ENCODE assay signal across 1 cellular context in genomic region chr16:50616883-50617629, GRCh38.
A peak's percentile ranks its signal among the peaks of the same experiment; 100 is the strongest.
TF ChIP-seq lines count a peak whose summit lies in the region.

No MANE protein-coding gene starts in this region.

TF ChIP-seq in HepG2, 621 proteins besides CTCF, POLR2A, EP300 and RAD21 (continued from another document and continues in another):
- no peak for TF ChIP-seq ZBTB26 (CRISPR knock-in tag; IDR thresholded peaks at IDR 0.05; ENCODE audit: borderline replicate concordance)
- no peak for TF ChIP-seq ZNF709 (CRISPR knock-in tag; IDR thresholded peaks at IDR 0.05)
- peak; percentile 86 for TF ChIP-seq CREM (IDR thresholded peaks at IDR 0.05)
- TF ChIP-seq CREM (CRISPR knock-in tag; IDR thresholded peaks at IDR 0.05), result no peak
- TF ChIP-seq ZNF44 (CRISPR knock-in tag; IDR thresholded peaks at IDR 0.05), result no peak
- no peak for TF ChIP-seq ZNF614 (CRISPR knock-in tag; IDR thresholded peaks at IDR 0.05; ENCODE audit: borderline replicate concordance)
- TF ChIP-seq SP1 (IDR thresholded peaks at IDR 0.05), result no peak
- TF ChIP-seq SP1 (CRISPR knock-in tag; IDR thresholded peaks at IDR 0.05), result no peak
- no peak for TF ChIP-seq NONO (IDR thresholded peaks at IDR 0.05)
- peak; percentile 53; the same call in 1 of the 2 replicates for TF ChIP-seq NONO (CRISPR knock-in tag; conservative IDR thresholded peaks at IDR 0.05)
- no peak for TF ChIP-seq NFIB (CRISPR knock-in tag; IDR thresholded peaks at IDR 0.05; ENCODE audit: borderline replicate concordance)
- no peak for TF ChIP-seq GABPB1 (CRISPR knock-in tag; IDR thresholded peaks at IDR 0.05)
- no peak for TF ChIP-seq DBP (CRISPR knock-in tag; IDR thresholded peaks at IDR 0.05; ENCODE audit: not compliant biosample characterization)
- TF ChIP-seq RFXANK (CRISPR knock-in tag; IDR thresholded peaks at IDR 0.05), result no peak
- no peak for TF ChIP-seq ZNF547 (CRISPR knock-in tag; IDR thresholded peaks at IDR 0.05)
- TF ChIP-seq NR2F1 (CRISPR knock-in tag; IDR thresholded peaks at IDR 0.05), result no peak
- no peak for TF ChIP-seq ZNF670 (CRISPR knock-in tag; IDR thresholded peaks at IDR 0.05; ENCODE audit: borderline replicate concordance)
- TF ChIP-seq ARHGAP35 (CRISPR knock-in tag; IDR thresholded peaks at IDR 0.05; ENCODE audit: borderline replicate concordance), result no peak
- TF ChIP-seq BORCS8-MEF2B (CRISPR knock-in tag; IDR thresholded peaks at IDR 0.05), result 0 out of 2 replicates have a peak, but pooled peaks have one; percentile 22
- no peak for TF ChIP-seq ARNT2 (CRISPR knock-in tag; IDR thresholded peaks at IDR 0.05; ENCODE audit: low read depth)
- TF ChIP-seq HMG20B (CRISPR knock-in tag; conservative IDR thresholded peaks at IDR 0.05), result 0 out of 2 replicates have a peak, but pooled peaks have one; percentile 34
- TF ChIP-seq NRL (CRISPR knock-in tag; IDR thresholded peaks at IDR 0.05; ENCODE audit: borderline replicate concordance), result no peak
- TF ChIP-seq RELA (CRISPR knock-in tag; IDR thresholded peaks at IDR 0.05), result no peak
- no peak for TF ChIP-seq ZNF282 (IDR thresholded peaks at IDR 0.05; ENCODE audit: partially characterized antibody)
- no peak for TF ChIP-seq NFRKB (IDR thresholded peaks at IDR 0.05)
- no peak for TF ChIP-seq XRCC5 (optimal IDR thresholded peaks at IDR 0.05; ENCODE audit: low read length)
- no peak for TF ChIP-seq TAF15 (IDR thresholded peaks at IDR 0.05; ENCODE audit: low read depth, low read length, poor library complexity, severe bottlenecking)
- TF ChIP-seq CCDC6 (CRISPR knock-in tag; IDR thresholded peaks at IDR 0.05), result no peak
- TF ChIP-seq ZNF17 (CRISPR knock-in tag; IDR thresholded peaks at IDR 0.05), result no peak
- peak; percentile 72; the same call in 1 of the 2 replicates for TF ChIP-seq RXRA (CRISPR knock-in tag; IDR thresholded peaks at IDR 0.05)
- no peak for TF ChIP-seq PCBP1 (IDR thresholded peaks at IDR 0.05; ENCODE audit: borderline replicate concordance, low read depth, low read length)
- TF ChIP-seq ZNF569 (CRISPR knock-in tag; IDR thresholded peaks at IDR 0.05; ENCODE audit: borderline replicate concordance), result no peak
- no peak for TF ChIP-seq KDM5B (CRISPR knock-in tag; IDR thresholded peaks at IDR 0.05; ENCODE audit: borderline replicate concordance)
- TF ChIP-seq ZNF235 (CRISPR knock-in tag; IDR thresholded peaks at IDR 0.05; ENCODE audit: borderline replicate concordance), result no peak
- TF ChIP-seq CHCHD3 (CRISPR knock-in tag; IDR thresholded peaks at IDR 0.05), result no peak
- TF ChIP-seq JUND (CRISPR knock-in tag; IDR thresholded peaks at IDR 0.05), result no peak
- TF ChIP-seq, protein P1, sequence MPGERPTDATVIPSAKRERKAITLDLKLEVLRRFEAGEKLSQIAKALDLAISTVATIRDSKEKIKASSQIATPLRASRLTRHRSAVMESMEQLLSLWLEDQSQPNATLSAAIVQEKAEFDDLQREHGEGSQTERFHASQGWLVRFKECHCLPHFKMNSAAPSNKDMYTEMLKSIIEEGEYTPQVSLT (CRISPR knock-in tag; IDR thresholded peaks at IDR 0.05; ENCODE audit: borderline replicate concordance, low read depth), result no peak
- peak; percentile 62; the same call in 1 of the 2 replicates for TF ChIP-seq JUN (CRISPR knock-in tag; IDR thresholded peaks at IDR 0.05)
- TF ChIP-seq SMC3 (IDR thresholded peaks at IDR 0.05; ENCODE audit: low read length), result no peak
- TF ChIP-seq SAP130 (CRISPR knock-in tag; IDR thresholded peaks at IDR 0.05; ENCODE audit: low read depth), result peak; percentile 78
- TF ChIP-seq, protein P2, sequence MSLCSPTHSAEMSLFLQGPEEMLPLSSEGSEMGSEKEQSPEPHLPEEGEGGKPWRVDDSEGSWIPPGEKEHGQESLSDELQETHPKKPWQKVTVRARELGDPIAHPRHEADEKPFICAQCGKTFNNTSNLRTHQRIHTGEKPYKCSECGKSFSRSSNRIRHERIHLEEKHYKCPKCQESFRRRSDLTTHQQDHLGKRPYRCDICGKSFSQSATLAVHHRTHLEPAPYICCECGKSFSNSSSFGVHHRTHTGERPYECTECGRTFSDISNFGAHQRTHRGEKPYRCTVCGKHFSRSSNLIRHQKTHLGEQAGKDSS (CRISPR knock-in tag; IDR thresholded peaks at IDR 0.05; ENCODE audit: borderline replicate concordance, low read depth), result 0 out of 2 replicates have a peak, but pooled peaks have one; percentile 30
- peak; percentile 22; the same call in 1 of the 2 replicates for TF ChIP-seq ZNF350 (CRISPR knock-in tag; IDR thresholded peaks at IDR 0.05; ENCODE audit: borderline replicate concordance, low read depth)
- TF ChIP-seq, protein P3, sequence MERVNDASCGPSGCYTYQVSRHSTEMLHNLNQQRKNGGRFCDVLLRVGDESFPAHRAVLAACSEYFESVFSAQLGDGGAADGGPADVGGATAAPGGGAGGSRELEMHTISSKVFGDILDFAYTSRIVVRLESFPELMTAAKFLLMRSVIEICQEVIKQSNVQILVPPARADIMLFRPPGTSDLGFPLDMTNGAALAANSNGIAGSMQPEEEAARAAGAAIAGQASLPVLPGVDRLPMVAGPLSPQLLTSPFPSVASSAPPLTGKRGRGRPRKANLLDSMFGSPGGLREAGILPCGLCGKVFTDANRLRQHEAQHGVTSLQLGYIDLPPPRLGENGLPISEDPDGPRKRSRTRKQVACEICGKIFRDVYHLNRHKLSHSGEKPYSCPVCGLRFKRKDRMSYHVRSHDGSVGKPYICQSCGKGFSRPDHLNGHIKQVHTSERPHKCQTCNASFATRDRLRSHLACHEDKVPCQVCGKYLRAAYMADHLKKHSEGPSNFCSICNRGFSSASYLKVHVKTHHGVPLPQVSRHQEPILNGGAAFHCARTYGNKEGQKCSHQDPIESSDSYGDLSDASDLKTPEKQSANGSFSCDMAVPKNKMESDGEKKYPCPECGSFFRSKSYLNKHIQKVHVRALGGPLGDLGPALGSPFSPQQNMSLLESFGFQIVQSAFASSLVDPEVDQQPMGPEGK (CRISPR knock-in tag; IDR thresholded peaks at IDR 0.05), result peak; percentile 86
- TF ChIP-seq, protein P4, sequence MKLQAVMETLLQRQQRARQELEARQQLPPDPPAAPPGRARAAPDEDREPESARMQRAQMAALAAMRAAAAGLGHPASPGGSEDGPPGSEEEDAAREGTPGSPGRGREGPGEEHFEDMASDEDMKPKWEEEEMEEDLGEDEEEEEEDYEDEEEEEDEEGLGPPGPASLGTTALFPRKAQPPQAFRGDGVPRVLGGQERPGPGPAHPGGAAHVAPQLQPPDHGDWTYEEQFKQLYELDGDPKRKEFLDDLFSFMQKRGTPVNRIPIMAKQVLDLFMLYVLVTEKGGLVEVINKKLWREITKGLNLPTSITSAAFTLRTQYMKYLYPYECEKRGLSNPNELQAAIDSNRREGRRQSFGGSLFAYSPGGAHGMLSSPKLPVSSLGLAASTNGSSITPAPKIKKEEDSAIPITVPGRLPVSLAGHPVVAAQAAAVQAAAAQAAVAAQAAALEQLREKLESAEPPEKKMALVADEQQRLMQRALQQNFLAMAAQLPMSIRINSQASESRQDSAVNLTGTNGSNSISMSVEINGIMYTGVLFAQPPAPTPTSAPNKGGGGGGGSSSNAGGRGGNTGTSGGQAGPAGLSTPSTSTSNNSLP (IDR thresholded peaks at IDR 0.05; ENCODE audit: low read depth, low read length), result no peak
- no peak for TF ChIP-seq ZNF660 (CRISPR knock-in tag; IDR thresholded peaks at IDR 0.05; ENCODE audit: borderline replicate concordance, low read depth)
- TF ChIP-seq ZFYVE20 (CRISPR knock-in tag; IDR thresholded peaks at IDR 0.05; ENCODE audit: borderline replicate concordance, low read depth), result no peak
- no peak; the same call in 1 of the 2 replicates for TF ChIP-seq ZFP91 (CRISPR knock-in tag; IDR thresholded peaks at IDR 0.05; ENCODE audit: borderline replicate concordance)
- TF ChIP-seq, protein P5, sequence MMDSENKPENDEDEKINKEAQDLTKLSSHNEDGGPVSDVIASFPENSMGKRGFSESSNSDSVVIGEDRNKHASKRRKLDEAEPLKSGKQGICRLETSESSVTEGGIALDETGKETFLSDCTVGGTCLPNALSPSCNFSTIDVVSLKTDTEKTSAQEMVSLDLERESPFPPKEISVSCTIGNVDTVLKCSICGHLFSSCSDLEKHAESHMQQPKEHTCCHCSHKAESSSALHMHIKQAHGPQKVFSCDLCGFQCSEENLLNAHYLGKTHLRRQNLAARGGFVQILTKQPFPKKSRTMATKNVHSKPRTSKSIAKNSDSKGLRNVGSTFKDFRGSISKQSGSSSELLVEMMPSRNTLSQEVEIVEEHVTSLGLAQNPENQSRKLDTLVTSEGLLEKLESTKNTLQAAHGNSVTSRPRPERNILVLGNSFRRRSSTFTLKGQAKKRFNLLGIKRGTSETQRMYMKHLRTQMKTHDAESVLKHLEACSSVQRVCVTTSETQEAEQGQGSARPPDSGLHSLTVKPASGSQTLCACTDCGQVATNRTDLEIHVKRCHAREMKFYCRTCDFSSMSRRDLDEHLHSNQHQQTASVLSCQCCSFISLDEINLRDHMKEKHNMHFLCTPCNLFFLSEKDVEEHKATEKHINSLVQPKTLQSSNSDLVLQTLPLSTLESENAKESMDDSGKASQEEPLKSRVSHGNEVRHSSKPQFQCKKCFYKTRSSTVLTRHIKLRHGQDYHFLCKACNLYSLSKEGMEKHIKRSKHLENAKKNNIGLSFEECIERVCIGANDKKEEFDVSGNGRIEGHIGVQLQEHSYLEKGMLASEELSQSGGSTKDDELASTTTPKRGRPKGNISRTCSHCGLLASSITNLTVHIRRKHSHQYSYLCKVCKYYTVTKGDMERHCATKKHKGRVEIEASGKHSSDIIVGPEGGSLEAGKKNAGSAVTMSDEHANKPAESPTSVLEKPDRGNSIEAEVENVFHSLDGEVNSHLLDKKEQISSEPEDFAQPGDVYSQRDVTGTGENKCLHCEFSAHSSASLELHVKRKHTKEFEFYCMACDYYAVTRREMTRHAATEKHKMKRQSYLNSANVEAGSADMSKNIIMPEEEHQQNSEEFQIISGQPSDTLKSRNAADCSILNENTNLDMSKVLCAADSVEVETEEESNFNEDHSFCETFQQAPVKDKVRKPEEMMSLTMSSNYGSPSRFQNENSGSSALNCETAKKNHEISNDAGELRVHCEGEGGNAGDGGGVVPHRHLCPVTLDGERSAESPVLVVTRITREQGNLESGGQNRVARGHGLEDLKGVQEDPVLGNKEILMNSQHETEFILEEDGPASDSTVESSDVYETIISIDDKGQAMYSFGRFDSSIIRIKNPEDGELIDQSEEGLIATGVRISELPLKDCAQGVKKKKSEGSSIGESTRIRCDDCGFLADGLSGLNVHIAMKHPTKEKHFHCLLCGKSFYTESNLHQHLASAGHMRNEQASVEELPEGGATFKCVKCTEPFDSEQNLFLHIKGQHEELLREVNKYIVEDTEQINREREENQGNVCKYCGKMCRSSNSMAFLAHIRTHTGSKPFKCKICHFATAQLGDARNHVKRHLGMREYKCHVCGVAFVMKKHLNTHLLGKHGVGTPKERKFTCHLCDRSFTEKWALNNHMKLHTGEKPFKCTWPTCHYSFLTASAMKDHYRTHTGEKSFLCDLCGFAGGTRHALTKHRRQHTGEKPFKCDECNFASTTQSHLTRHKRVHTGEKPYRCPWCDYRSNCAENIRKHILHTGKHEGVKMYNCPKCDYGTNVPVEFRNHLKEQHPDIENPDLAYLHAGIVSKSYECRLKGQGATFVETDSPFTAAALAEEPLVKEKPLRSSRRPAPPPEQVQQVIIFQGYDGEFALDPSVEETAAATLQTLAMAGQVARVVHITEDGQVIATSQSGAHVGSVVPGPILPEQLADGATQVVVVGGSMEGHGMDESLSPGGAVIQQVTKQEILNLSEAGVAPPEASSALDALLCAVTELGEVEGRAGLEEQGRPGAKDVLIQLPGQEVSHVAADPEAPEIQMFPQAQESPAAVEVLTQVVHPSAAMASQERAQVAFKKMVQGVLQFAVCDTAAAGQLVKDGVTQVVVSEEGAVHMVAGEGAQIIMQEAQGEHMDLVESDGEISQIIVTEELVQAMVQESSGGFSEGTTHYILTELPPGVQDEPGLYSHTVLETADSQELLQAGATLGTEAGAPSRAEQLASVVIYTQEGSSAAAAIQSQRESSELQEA (CRISPR knock-in tag; IDR thresholded peaks at IDR 0.05; ENCODE audit: not compliant biosample characterization), result peak; percentile 25
- no peak for TF ChIP-seq TOPORS (CRISPR knock-in tag; IDR thresholded peaks at IDR 0.05)
- no peak for TF ChIP-seq PAWR (CRISPR knock-in tag; IDR thresholded peaks at IDR 0.05; ENCODE audit: borderline replicate concordance)
- no peak for TF ChIP-seq ZNF101 (CRISPR knock-in tag; IDR thresholded peaks at IDR 0.05; ENCODE audit: borderline replicate concordance, low read depth)
- TF ChIP-seq GTF2F1 (IDR thresholded peaks at IDR 0.05; ENCODE audit: low read length), result no peak
- TF ChIP-seq, protein P6, sequence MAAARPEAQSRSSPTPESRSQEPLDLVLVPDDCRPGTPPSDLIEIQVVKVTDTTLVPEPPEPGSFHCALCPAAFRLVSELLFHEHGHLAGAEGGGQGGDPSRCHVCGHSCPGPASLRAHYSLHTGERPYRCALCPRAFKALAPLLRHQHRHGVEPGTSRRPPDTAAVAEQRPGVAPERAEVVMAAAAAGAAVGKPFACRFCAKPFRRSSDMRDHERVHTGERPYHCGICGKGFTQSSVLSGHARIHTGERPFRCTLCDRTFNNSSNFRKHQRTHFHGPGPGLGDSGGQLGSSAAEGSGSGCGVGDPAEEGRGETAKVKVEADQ (CRISPR knock-in tag; IDR thresholded peaks at IDR 0.05; ENCODE audit: borderline replicate concordance), result no peak
- TF ChIP-seq NFE2 (CRISPR knock-in tag; IDR thresholded peaks at IDR 0.05), result no peak
